In the genomic region with DNA sequence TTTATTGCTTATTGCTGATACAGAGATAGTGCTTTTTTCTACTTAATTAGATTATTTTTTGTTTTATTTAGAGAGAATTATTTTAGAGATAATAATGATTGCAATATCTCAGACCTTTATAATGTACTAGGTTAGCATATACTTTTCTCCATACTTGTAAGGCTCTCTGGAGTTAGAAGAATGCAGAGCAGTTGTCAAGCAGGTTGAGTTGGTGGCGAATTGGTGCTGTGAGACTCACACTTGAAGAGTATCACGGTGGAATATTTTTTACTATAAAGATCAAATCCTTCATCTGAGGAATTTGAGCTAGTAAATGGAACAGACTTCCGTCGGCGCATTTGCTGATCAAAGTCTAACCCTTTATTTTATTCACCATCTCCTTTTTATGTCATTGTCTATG, we compare ENCODE assay signal across 29 cellular contexts. TPM values are rescaled to one million over a fixed set of nuclear protein-coding genes. Genes with fewer than 3 reads are reported as not detected.
"Had no signal": no experiment of that assay in that cellular context is flagged by ENCODE, and none has a peak within 500 bp of the region (broad histone marks: within the 10 kb centered on the region; RNA-seq: fewer than 3 reads in every experiment).

No MANE protein-coding gene starts in this region.

- H3K36me3 ChIP-seq: MG63 had no signal

- H3K9me3 ChIP-seq: MG63 had no signal

- H3K27ac ChIP-seq: KMS-11 had no signal

- DNase-seq: MG63, NCI-H1048, NCI-H1092, NCI-H1105, NCI-H1417 treated with DMSO at 0.1 percent for 48 hours, NCI-H1436, NCI-H1436 treated with DMSO at 0.1 percent for 48 hours, NCI-H146, NCI-H1694, NCI-H1694 treated with DMSO at 0.1 percent for 48 hours, NCI-H187, NCI-H187 treated with DMSO at 0.1 percent for 48 hours, NCI-H1930, NCI-H2029, NCI-H2029 treated with DMSO at 0.1 percent for 48 hours, NCI-H2081 treated with DMSO at 0.1 percent for 48 hours, NCI-H2107, NCI-H2171, NCI-H2227 treated with DMSO at 0.1 percent for 48 hours, NCI-H226, NCI-H345, NCI-H446, NCI-H446 treated with DMSO at 0.1 percent for 48 hours, NCI-H510A had no signal

- H3K4me3 ChIP-seq: MG63 had no signal

- H3K4me2 ChIP-seq: KMS-11 had no signal

- H3K27me3 ChIP-seq: MG63 had no signal

- H3K9ac ChIP-seq: KMS-11 had no signal

RNA-seq across cellular contexts. Expression of a gene that starts 47.3 kb away (rescaled TPM):
- total RNA-seq: LHCN-M2, M059J, MCF 10A, NCI-H460 had no signal
